ENCODE assay signal across 34 cellular contexts in genomic region chr2:150150137-150150536, GRCh38.
"Had no signal": no experiment of that assay in that cellular context is flagged by ENCODE, and none has a peak within 500 bp of the region (broad histone marks: within the 10 kb centered on the region; RNA-seq: fewer than 3 reads in every experiment).

No MANE protein-coding gene starts in this region.

- H3K9me3 Mint-ChIP-seq: activated naive CD8-positive, alpha-beta T cell treated with anti-CD3 and anti-CD28 coated beads, Interleukin-2, amount 10 ng/mL, durations not matched to agents 7 days and 5 days had no signal

- H3K27ac ChIP-seq: ascending aorta, breast epithelium, cardiac muscle cell, coronary artery, dorsolateral prefrontal cortex, WERI-Rb-1 had no signal

- ATAC-seq: activated CD4-positive, CD25-positive, alpha-beta regulatory T cell treated with anti-CD3 and anti-CD28 coated beads, Interleukin-2, amount 50 U/mL, for 24 hours; activated CD8-positive, alpha-beta T cell treated with anti-CD3 and anti-CD28 coated beads for 36 hours; activated naive CD4-positive, alpha-beta T cell treated with anti-CD3 and anti-CD28 coated beads, Interleukin-2, amount 50 U/mL, for 72 hours; activated T-cell treated with anti-CD3 and anti-CD28 coated beads, Interleukin-2, amount 50 U/mL, for 4 hours; esophagus mucosa; T-helper 17 cell had no signal

- H3K4me1 ChIP-seq: ascending aorta, breast epithelium had no signal

- DNase-seq: activated B cell treated with CpG ODN at 0.5 μM for 24 hours; activated CD4-positive, alpha-beta T cell treated with anti-CD3 and anti-CD28 coated beads for 48 hours; activated CD4-positive, alpha-beta T cell treated with anti-CD3 and anti-CD28 coated beads, Interleukin-2, amount 50 U/mL, for 1 hour; activated CD4-positive, alpha-beta T cell treated with anti-CD3 and anti-CD28 coated beads, Interleukin-2, amount 50 U/mL, for 48 hours; activated CD8-positive, alpha-beta memory T cell treated with anti-CD3 and anti-CD28 coated beads for 24 hours; activated CD8-positive, alpha-beta T cell treated with anti-CD3 and anti-CD28 coated beads for 36 hours; activated effector memory CD4-positive, alpha-beta T cell treated with anti-CD3 and anti-CD28 coated beads, Interleukin-2, amount 50 U/mL, for 16 hours; activated naive CD4-positive, alpha-beta T cell treated with anti-CD3 and anti-CD28 coated beads for 36 hours; activated naive CD8-positive, alpha-beta T cell treated with anti-CD3 and anti-CD28 coated beads, Interleukin-2, amount 10 ng/mL, durations not matched to agents 7 days and 5 days; activated T-cell treated with anti-CD3 and anti-CD28 coated beads, Interleukin-2, amount 50 U/mL, for 4 hours; central memory CD4-positive, alpha-beta T cell; cerebellar nuclear complex; dorsolateral prefrontal cortex; effector memory CD4-positive, alpha-beta T cell; endodermal cell; foreskin fibroblast; SW 1271; T-helper 1 cell; T-helper 17 cell; T1000; WERI-Rb-1 had no signal

- H3K27ac Mint-ChIP-seq: activated B cell treated with CpG ODN at 0.5 μM for 24 hours; activated CD8-positive, alpha-beta T cell treated with anti-CD3 and anti-CD28 coated beads for 36 hours; activated naive CD4-positive, alpha-beta T cell treated with anti-CD3 and anti-CD28 coated beads for 36 hours; activated naive CD4-positive, alpha-beta T cell treated with anti-CD3 and anti-CD28 coated beads, Interleukin-2, amount 50 U/mL, for 72 hours; activated naive CD8-positive, alpha-beta T cell treated with anti-CD3 and anti-CD28 coated beads, Interleukin-2, amount 10 ng/mL, durations not matched to agents 7 days and 5 days; activated T-helper 1 cell treated with anti-CD3 and anti-CD28 coated beads, Interleukin-12 subunit alpha, Interleukin-12 subunit beta, Interleukin-2, Interleukin-4 antibody, amounts not matched to agents 30 ng/mL and 10 ng/mL and 1 ng/mL, durations not matched to agents 14 hours and 24 hours and 36 hours; activated T-helper 2 cell treated with anti-CD3 and anti-CD28 coated beads, Interferon-gamma antibody, Interleukin-2, Interleukin-4, amounts not matched to agents 10 μg/mL and 5 μg/mL and 100 μg/mL, durations not matched to agents 14 hours and 24 hours and 36 hours; dendritic cell treated with granulocyte-macrophage colony-stimulating factor and Interleukin-4, amounts not matched to agents 40 ng/mL and 50 ng/mL, for 4 days; endodermal cell; T-helper 17 cell; T-helper 2 cell treated with Interferon-gamma antibody and Interleukin-4, amounts not matched to agents 5 μg/mL and 100 μg/mL, for 36 hours had no signal

- H3K36me3 Mint-ChIP-seq: activated naive CD8-positive, alpha-beta T cell treated with anti-CD3 and anti-CD28 coated beads, Interleukin-2, amount 10 ng/mL, durations not matched to agents 7 days and 5 days had no signal

- H3K4me3 Mint-ChIP-seq: activated B cell treated with CpG ODN at 0.5 μM for 24 hours; activated CD8-positive, alpha-beta T cell treated with anti-CD3 and anti-CD28 coated beads for 36 hours; activated naive CD4-positive, alpha-beta T cell treated with anti-CD3 and anti-CD28 coated beads for 36 hours; activated naive CD8-positive, alpha-beta T cell treated with anti-CD3 and anti-CD28 coated beads, Interleukin-2, amount 10 ng/mL, durations not matched to agents 7 days and 5 days; activated T-cell treated with anti-CD3 and anti-CD28 coated beads, Interleukin-2, amount 50 U/mL, for 4 hours; activated T-helper 1 cell treated with anti-CD3 and anti-CD28 coated beads, Interleukin-12 subunit alpha, Interleukin-12 subunit beta, Interleukin-2, Interleukin-4 antibody, amounts not matched to agents 30 ng/mL and 10 ng/mL and 1 ng/mL, durations not matched to agents 14 hours and 24 hours and 36 hours; brain; dendritic cell treated with granulocyte-macrophage colony-stimulating factor and Interleukin-4, amounts not matched to agents 40 ng/mL and 50 ng/mL, for 4 days; endodermal cell; T-helper 17 cell; T-helper 2 cell treated with Interferon-gamma antibody and Interleukin-4, amounts not matched to agents 5 μg/mL and 100 μg/mL, for 36 hours had no signal

- H3K36me3 ChIP-seq: ascending aorta, breast epithelium, cardiac muscle cell, WERI-Rb-1 had no signal

- FAIRE-seq: frontal cortex had no signal

- H3K4me3 ChIP-seq: ascending aorta, breast epithelium, cardiac muscle cell, coronary artery had no signal

- H3K27me3 ChIP-seq: ascending aorta, breast epithelium, cardiac muscle cell had no signal

- H3K4me1 Mint-ChIP-seq: activated B cell treated with CpG ODN at 0.5 μM for 24 hours; activated naive CD8-positive, alpha-beta T cell treated with anti-CD3 and anti-CD28 coated beads, Interleukin-2, amount 10 ng/mL, durations not matched to agents 7 days and 5 days; T-helper 17 cell had no signal

- H3K27me3 Mint-ChIP-seq: activated B cell treated with CpG ODN at 0.5 μM for 24 hours; activated CD8-positive, alpha-beta T cell treated with anti-CD3 and anti-CD28 coated beads for 36 hours; brain; dendritic cell treated with granulocyte-macrophage colony-stimulating factor and Interleukin-4, amounts not matched to agents 40 ng/mL and 50 ng/mL, for 4 days; T-helper 17 cell had no signal
